Comparison of ENCODE assay signal across 18 cellular contexts in genomic region chr1:154774175-154774855, GRCh38.
DNase-seq lines count a peak whose midpoint lies in the region; ATAC-seq and TF ChIP-seq lines count a peak whose summit lies in the region.
"Had no signal": no experiment of that assay in that cellular context is flagged by ENCODE, and none has a peak within 500 bp of the region (broad histone marks: within the 10 kb centered on the region; RNA-seq: fewer than 3 reads in every experiment).

No MANE protein-coding gene starts in this region.

- peaks cover 2% of the 10 kb centered on the region for H3K4me1 Mint-ChIP-seq in T-helper 1 cell treated with Interleukin-12 subunit alpha and Interleukin-12 subunit beta and Interleukin-4 antibody, amounts not matched to agents 30 μg/mL and 1 μg/mL, for 36 hours (ENCODE audit: low read depth)
- H3K4me1 Mint-ChIP-seq in T-helper 17 cell: peaks cover 3% of the 10 kb centered on the region

- H3K27ac Mint-ChIP-seq in T-helper 1 cell treated with Interleukin-12 subunit alpha and Interleukin-12 subunit beta and Interleukin-4 antibody, amounts not matched to agents 30 μg/mL and 1 μg/mL, for 36 hours: peak overlapping the region; percentile 20
- H3K27ac Mint-ChIP-seq in T-helper 17 cell: no peak overlapping the region

- no peak for TF ChIP-seq RAD21 in neural cell (conservative IDR thresholded peaks at IDR 0.05)

- no peak for TF ChIP-seq CTCF in OCI-LY7 (conservative IDR thresholded peaks at IDR 0.05; ENCODE audit: low read length)
- peak; percentile 11 for TF ChIP-seq CTCF in neural cell (IDR thresholded peaks at IDR 0.05; ENCODE audit: poor library complexity, severe bottlenecking)

- no peaks in the 10 kb centered on the region for H3K79me2 ChIP-seq in OCI-LY7 (ENCODE audit: insufficient read depth, low read depth, low read length)
- H3K79me2 ChIP-seq in neural cell (replicated peaks; ENCODE audit: insufficient read depth, low read length): no peaks in the 10 kb centered on the region

- H3K27ac ChIP-seq in OCI-LY7 (ENCODE audit: low read depth, low read length, poor library complexity, severe bottlenecking): no peak overlapping the region
- H3K27ac ChIP-seq in neural cell (ENCODE audit: low read length): peak overlapping the region; percentile 84
- no peak overlapping the region for H3K27ac ChIP-seq in aorta (ENCODE audit: low read depth in 1 of 2, low read length in 2 of 2)
- H3K27ac ChIP-seq: C4-2B had no signal

- ATAC-seq in aorta (ENCODE audit: low FRiP score) (no peak), GM21723 (IDR thresholded peaks at IDR 0.05; ENCODE audit: unreplicated experiment) (no peak), T-helper 17 cell (no peak), GM18873 (IDR thresholded peaks at IDR 0.05; ENCODE audit: low FRiP score, unreplicated experiment) (no peak)
- ATAC-seq: Panc1 had no signal

- peaks cover 6% of the 10 kb centered on the region for H3K9me3 Mint-ChIP-seq in T-helper 1 cell treated with Interleukin-12 subunit alpha and Interleukin-12 subunit beta and Interleukin-4 antibody, amounts not matched to agents 30 μg/mL and 1 μg/mL, for 36 hours

- H3K27me3 Mint-ChIP-seq in T-helper 1 cell treated with Interleukin-12 subunit alpha and Interleukin-12 subunit beta and Interleukin-4 antibody, amounts not matched to agents 30 μg/mL and 1 μg/mL, for 36 hours (ENCODE audit: low read depth): no peaks in the 10 kb centered on the region
- H3K27me3 Mint-ChIP-seq in T-helper 17 cell: peaks cover 9% of the 10 kb centered on the region

- no TSS peak for BruUV-seq in OCI-LY7 (replicated peaks; lab: Mats Ljungman, UMichigan)

- H3K9me2 ChIP-seq in OCI-LY7 (ENCODE audit: insufficient read depth, low read length): no peaks in the 10 kb centered on the region
- H3K9me2 ChIP-seq in neural cell (ENCODE audit: insufficient read depth, low read length): no peaks in the 10 kb centered on the region

- WGBS in aorta, 2 donors: 93 to 94% methylated on average over 7 of the region's 7 CpGs

- H3K36me3 Mint-ChIP-seq in T-helper 1 cell treated with Interleukin-12 subunit alpha and Interleukin-12 subunit beta and Interleukin-4 antibody, amounts not matched to agents 30 μg/mL and 1 μg/mL, for 36 hours (ENCODE audit: low read depth): no peaks in the 10 kb centered on the region
- H3K36me3 Mint-ChIP-seq in T-helper 17 cell (ENCODE audit: low read depth): no peaks in the 10 kb centered on the region

- H3F3A ChIP-seq in neural cell (ENCODE audit: insufficient read depth, low read length, poor library complexity, severe bottlenecking): no peaks in the 10 kb centered on the region

- POLR2A ChIA-PET in OCI-LY7 (lab: Charles Lee): interaction anchor here (0.6 kb wide), 1 partner anchor 9 kb away, joined by 4 read pairs; no protein-coding TSS in a partner anchor

- H4K20me1 ChIP-seq in OCI-LY7 (ENCODE audit: insufficient read depth, low read length) (no peaks in the 10 kb centered on the region), neural cell (ENCODE audit: insufficient read depth) (no peaks in the 10 kb centered on the region)

- H3K9me3 ChIP-seq in OCI-LY7 (ENCODE audit: low read length) (no peaks in the 10 kb centered on the region), neural cell (ENCODE audit: low read length) (no peaks in the 10 kb centered on the region), aorta (ENCODE audit: control insufficient read depth, low read length) (peaks cover 1% of the 10 kb centered on the region), T-helper 17 cell (ENCODE audit: control insufficient read depth, low read length, poor library complexity, severe bottlenecking) (no peaks in the 10 kb centered on the region)
- H3K9me3 ChIP-seq: HAP-1 had no signal

- H3K4me1 ChIP-seq in OCI-LY7 (ENCODE audit: insufficient read depth, low read length, poor library complexity, severe bottlenecking): peaks cover 10% of the 10 kb centered on the region
- no peaks in the 10 kb centered on the region for H3K4me1 ChIP-seq in aorta (ENCODE audit: control insufficient read depth in 1 of 2, insufficient read depth in 2 of 2, low read length in 2 of 2)

- H3K36me3 ChIP-seq in OCI-LY7 (ENCODE audit: insufficient read depth, low read length) (peaks cover 46% of the 10 kb centered on the region), neural cell (ENCODE audit: insufficient read depth, low read length) (no peaks in the 10 kb centered on the region), aorta (ENCODE audit: control insufficient read depth in 1 of 2, insufficient read depth in 2 of 2, low read length in 1 of 2) (no peaks in the 10 kb centered on the region)
- H3K36me3 ChIP-seq: HAP-1 had no signal

- no peak for DNase-seq in T-helper 1 cell
- peak; percentile 9 for DNase-seq in OCI-LY7 (ENCODE audit: low spot score)
- DNase-seq in aorta: peak; percentile 16 to 18
- DNase-seq in T-helper 17 cell: no peak
- DNase-seq: 8988T, COR-L47, IMR-90, Kasumi-1, NCI-H1930, NCI-H774, SHP77 had no signal

- no peaks in the 10 kb centered on the region for H3K27me3 ChIP-seq in neural cell (ENCODE audit: insufficient read depth, low read depth, low read length)
- no peaks in the 10 kb centered on the region for H3K27me3 ChIP-seq in aorta (ENCODE audit: control insufficient read depth in 1 of 2, insufficient read depth in 2 of 2, low read length in 1 of 2)

- H3K4me2 ChIP-seq in OCI-LY7 (ENCODE audit: low read length) (no peak overlapping the region), neural cell (ENCODE audit: low read length) (no peak overlapping the region)

- H3K4me3 ChIP-seq in OCI-LY7 (ENCODE audit: low read depth, low read length, poor library complexity, severe bottlenecking) (no peak overlapping the region), neural cell (ENCODE audit: low read length) (no peak overlapping the region), aorta (ENCODE audit: low read length in 2 of 2) (no peak overlapping the region)
- H3K4me3 ChIP-seq: HAP-1 had no signal

- H3K4me3 Mint-ChIP-seq in T-helper 1 cell treated with Interleukin-12 subunit alpha and Interleukin-12 subunit beta and Interleukin-4 antibody, amounts not matched to agents 30 μg/mL and 1 μg/mL, for 36 hours: no peak overlapping the region
- H3K4me3 Mint-ChIP-seq in T-helper 17 cell: no peak overlapping the region

- no peak for TF ChIP-seq EP300 in neural cell (conservative IDR thresholded peaks at IDR 0.05; ENCODE audit: poor library complexity, severe bottlenecking)

- CTCF ChIA-PET in OCI-LY7 (lab: Charles Lee; ENCODE audit: unreplicated experiment): no interaction called here

- H3K9ac ChIP-seq in neural cell (ENCODE audit: low read length): no peak overlapping the region

- intact Hi-C loops in OCI-LY7 (cut with micrococcal nuclease; ENCODE audit: unreplicated experiment): no loop called here
- intact Hi-C loops in aorta (cut with DNase I): no loop called here

- H2AFZ ChIP-seq in OCI-LY7 (ENCODE audit: low read length): no peak overlapping the region
- H2AFZ ChIP-seq in neural cell (ENCODE audit: low read depth, low read length): no peak overlapping the region

TF ChIP-seq in neural cell, 6 proteins besides CTCF, POLR2A, EP300 and RAD21:
- TF ChIP-seq POLR2AphosphoS5 (IDR thresholded peaks at IDR 0.05) (no peak), SMC3 (conservative IDR thresholded peaks at IDR 0.05; ENCODE audit: poor library complexity) (no peak), MXI1 (conservative IDR thresholded peaks at IDR 0.05; ENCODE audit: poor library complexity, severe bottlenecking) (no peak), EZH2 (IDR thresholded peaks at IDR 0.05; ENCODE audit: borderline replicate concordance, insufficient read depth, low read length, poor library complexity, severe bottlenecking) (no peak), TAF1 (IDR thresholded peaks at IDR 0.05; ENCODE audit: low read depth) (no peak), REST (IDR thresholded peaks at IDR 0.05; ENCODE audit: borderline replicate concordance) (no peak)

Comparison
In these comparisons a context has a peak if more than half of its experiments do, and no peak if none do; other contexts are left out.
1. DNase-seq: peak in OCI-LY7 (single experiment) and aorta (2 of 2); none in T-helper 1 cell (0 of 5) and T-helper 17 cell (0 of 3).